ENCODE assay signal across 1 cellular context in genomic region chr4:26648260-26648659, GRCh38.
TF ChIP-seq lines count a peak whose summit lies in the region.

No MANE protein-coding gene starts in this region.

TF ChIP-seq in WTC11, 78 proteins besides CTCF, POLR2A, EP300 and RAD21 (continued from another document):
- no peak for TF ChIP-seq ZNF281 (CRISPR knock-in tag; IDR thresholded peaks at IDR 0.05)
- TF ChIP-seq NFATC4 (CRISPR knock-in tag; IDR thresholded peaks at IDR 0.05): no peak
